In the genomic region with DNA sequence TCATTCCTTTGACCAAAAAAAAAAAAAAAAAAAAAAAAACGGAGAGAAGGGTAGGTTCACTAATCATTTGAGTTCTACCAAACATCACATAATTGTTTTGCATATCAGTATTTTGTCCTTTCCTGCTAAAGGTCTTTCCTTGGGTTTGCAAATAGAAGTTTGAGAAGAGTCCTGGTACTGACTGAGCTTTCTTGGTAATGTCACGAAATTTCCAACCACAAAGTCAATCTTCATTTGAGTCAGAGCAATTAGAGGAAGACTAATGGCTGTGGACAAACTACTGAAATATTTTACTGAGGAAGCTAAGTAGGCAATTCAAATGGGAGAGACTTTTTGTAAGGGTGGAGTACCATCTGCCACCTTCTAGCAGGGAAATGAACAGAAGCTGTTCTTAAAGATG, we compare ENCODE assay signal across 15 cellular contexts. TPM values are rescaled to one million over a fixed set of nuclear protein-coding genes. Genes with fewer than 3 reads are reported as not detected.
DNase-seq lines count a peak whose midpoint lies in the region; ATAC-seq and TF ChIP-seq lines count a peak whose summit lies in the region.
"Had no signal": no experiment of that assay in that cellular context is flagged by ENCODE, and none has a peak within 500 bp of the region (broad histone marks: within the 10 kb centered on the region; RNA-seq: fewer than 3 reads in every experiment).

No MANE protein-coding gene starts in this region.

- H3K27me3 ChIP-seq in PC-3 (ENCODE audit: low read length): no peaks in the 10 kb centered on the region
- H3K27me3 ChIP-seq: Peyer's patch had no signal

- no peak overlapping the region for H3K9ac ChIP-seq in PC-3 (ENCODE audit: low read length)
- H3K9ac ChIP-seq: GM23248 had no signal

- CTCF ChIA-PET in activated CD4-positive, alpha-beta T cell treated with anti-CD3 and anti-CD28 coated beads for 36 hours (lab: Charles Lee): interaction anchor here (0.9 to 2.2 kb wide), 3 partner anchors 9 to 26 kb away, joined by 3 to 6 read pairs (median 6); no protein-coding TSS in a partner anchor
- CTCF ChIA-PET in PC-3 (lab: Charles Lee): no interaction called here

- no peak overlapping the region for H3K4me2 ChIP-seq in PC-3 (ENCODE audit: low read length)

- no peaks in the 10 kb centered on the region for H3K27me3 Mint-ChIP-seq in activated CD4-positive, alpha-beta T cell treated with anti-CD3 and anti-CD28 coated beads for 36 hours
- H3K27me3 Mint-ChIP-seq in natural killer cell treated with Interleukin-12 subunit alpha and Interleukin-12 subunit beta and Interleukin-15 and Interleukin-18, amount 100 ng/mL, for 72 hours: peaks cover 0 to 11% of the 10 kb centered on the region in 2 donors

- no peaks in the 10 kb centered on the region for H3K9me3 Mint-ChIP-seq in activated CD4-positive, alpha-beta T cell treated with anti-CD3 and anti-CD28 coated beads for 36 hours (ENCODE audit: low read depth)
- peaks cover 3% of the 10 kb centered on the region for H3K9me3 Mint-ChIP-seq in natural killer cell treated with Interleukin-12 subunit alpha and Interleukin-12 subunit beta and Interleukin-15 and Interleukin-18, amount 100 ng/mL, for 72 hours

- H3K4me1 ChIP-seq in PC-3 (ENCODE audit: insufficient read depth, low read length): no peaks in the 10 kb centered on the region
- H3K4me1 ChIP-seq: Peyer's patch had no signal

- H3K27ac ChIP-seq in PC-3 (ENCODE audit: low read length): no peak overlapping the region
- H3K27ac ChIP-seq: coronary artery, GM23248 had no signal

- TF ChIP-seq CTCF in PC-3 (conservative IDR thresholded peaks at IDR 0.05; ENCODE audit: low read depth, low read length): no peak

- H4K20me1 ChIP-seq in PC-3 (ENCODE audit: low read length): no peaks in the 10 kb centered on the region

- H3K9me2 ChIP-seq in PC-3 (replicated peaks; ENCODE audit: low read length): no peaks in the 10 kb centered on the region

- ATAC-seq in activated CD4-positive, alpha-beta T cell treated with anti-CD3 and anti-CD28 coated beads for 36 hours: peak; percentile 20
- peak; percentile 74 for ATAC-seq in GM21619 (IDR thresholded peaks at IDR 0.05; ENCODE audit: unreplicated experiment)
- ATAC-seq in PC-3: peak; percentile 33; the same call in 1 of the 2 replicates
- peak; percentile 61 to 73 for ATAC-seq in natural killer cell treated with Interleukin-12 subunit alpha and Interleukin-12 subunit beta and Interleukin-15 and Interleukin-18, amount 100 ng/mL, for 72 hours
- no peak for ATAC-seq in left lobe of liver

- H3K36me3 Mint-ChIP-seq in activated CD4-positive, alpha-beta T cell treated with anti-CD3 and anti-CD28 coated beads for 36 hours (ENCODE audit: low read depth): peaks cover 8% of the 10 kb centered on the region
- H3K36me3 Mint-ChIP-seq in natural killer cell treated with Interleukin-12 subunit alpha and Interleukin-12 subunit beta and Interleukin-15 and Interleukin-18, amount 100 ng/mL, for 72 hours: peaks cover 7% of the 10 kb centered on the region

- POLR2A ChIA-PET in activated CD4-positive, alpha-beta T cell treated with anti-CD3 and anti-CD28 coated beads for 36 hours (lab: Charles Lee): interaction anchor here (0.6 to 3.1 kb wide), 6 partner anchors 8 to 42 kb away, joined by 3 to 20 read pairs (median 4); no protein-coding TSS in a partner anchor
- POLR2A ChIA-PET in PC-3 (lab: Charles Lee; ENCODE audit: unreplicated experiment): no interaction called here

- H3F3A ChIP-seq in PC-3 (ENCODE audit: low read length, unreplicated experiment): no peaks in the 10 kb centered on the region

- intact Hi-C loops in activated CD4-positive, alpha-beta T cell treated with anti-CD3 and anti-CD28 coated beads for 36 hours (cut with DNase I, micrococcal nuclease): loop anchor here (2.0 kb wide), 2 partner anchors 27 to 41 kb away; no protein-coding TSS in a partner anchor
- intact Hi-C loops in PC-3 (cut with micrococcal nuclease): no loop called here

- no peak overlapping the region for H2AFZ ChIP-seq in PC-3 (ENCODE audit: low read length)
- H2AFZ ChIP-seq: GM23248 had no signal

- H3K4me3 Mint-ChIP-seq in activated CD4-positive, alpha-beta T cell treated with anti-CD3 and anti-CD28 coated beads for 36 hours: no peak overlapping the region
- peak overlapping the region; percentile 85 for H3K4me3 Mint-ChIP-seq in natural killer cell treated with Interleukin-12 subunit alpha and Interleukin-12 subunit beta and Interleukin-15 and Interleukin-18, amount 100 ng/mL, for 72 hours

- peaks cover 92% of the 10 kb centered on the region for H3K4me1 Mint-ChIP-seq in activated CD4-positive, alpha-beta T cell treated with anti-CD3 and anti-CD28 coated beads for 36 hours
- H3K4me1 Mint-ChIP-seq in natural killer cell treated with Interleukin-12 subunit alpha and Interleukin-12 subunit beta and Interleukin-15 and Interleukin-18, amount 100 ng/mL, for 72 hours (ENCODE audit: low read depth in 2 of 2): peaks cover 58 to 69% of the 10 kb centered on the region in 2 donors

- DNase-seq in activated CD4-positive, alpha-beta T cell treated with anti-CD3 and anti-CD28 coated beads for 36 hours: no peak
- DNase-seq in activated CD4-positive, alpha-beta T cell treated with anti-CD3 and anti-CD28 coated beads for 4 hours: no peak
- DNase-seq in PC-3 (no peak), COLO829 (ENCODE audit: low spot score) (no peak), left lobe of liver (ENCODE audit: low spot score) (no peak), HK-2 (ENCODE audit: unreplicated experiment) (no peak)
- no peak for DNase-seq in natural killer cell treated with Interleukin-12 subunit alpha and Interleukin-12 subunit beta and Interleukin-15 and Interleukin-18, amount 100 ng/mL, for 72 hours (ENCODE audit: low spot score)
- DNase-seq: activated gamma-delta T cell, DMS53, GM23248, NCI-H2107, Peyer's patch, retina had no signal

- H3K79me2 ChIP-seq in PC-3 (ENCODE audit: low read length): no peaks in the 10 kb centered on the region

- H3K9me3 ChIP-seq in PC-3 (ENCODE audit: low read length): no peaks in the 10 kb centered on the region
- H3K9me3 ChIP-seq: Peyer's patch had no signal

- peak overlapping the region; percentile 93 for H3K27ac Mint-ChIP-seq in activated CD4-positive, alpha-beta T cell treated with anti-CD3 and anti-CD28 coated beads for 36 hours
- H3K27ac Mint-ChIP-seq in natural killer cell treated with Interleukin-12 subunit alpha and Interleukin-12 subunit beta and Interleukin-15 and Interleukin-18, amount 100 ng/mL, for 72 hours: peak overlapping the region; percentile 84 to 98

- H3K4me3 ChIP-seq in PC-3 (ENCODE audit: low read length): no peak overlapping the region
- H3K4me3 ChIP-seq: coronary artery, GM23248, Peyer's patch had no signal

- BruUV-seq in PC-3 (replicated peaks; lab: Mats Ljungman, UMichigan): no TSS peak

- H3K36me3 ChIP-seq in PC-3 (ENCODE audit: low read depth, low read length): no peaks in the 10 kb centered on the region
- H3K36me3 ChIP-seq: Peyer's patch had no signal

RNA-seq across cellular contexts. Expression of gene CD40LG, which starts 21.7 kb away (rescaled TPM):
- 100 to 1,000 TPM; 123 to 146 TPM for total RNA-seq in activated CD4-positive, alpha-beta T cell treated with anti-CD3 and anti-CD28 coated beads for 36 hours
- not detected in 2 replicates for total RNA-seq in PC-3 (2014; rRNA removed)
- 10 to 100 TPM in 1 of 2 donors, 1 to 10 TPM in 1; 9.0 to 10.1 TPM for total RNA-seq in natural killer cell treated with Interleukin-12 subunit alpha and Interleukin-12 subunit beta and Interleukin-15 and Interleukin-18, amount 100 ng/mL, for 72 hours
- 0.15 TPM for total RNA-seq in left lobe of liver
- total RNA-seq: GM23248 had no signal

Comparison
In these comparisons a context has a peak if more than half of its experiments do, and no peak if none do; other contexts are left out.
1. RNA of gene CD40LG, which starts 21.7 kb away (total RNA-seq): 123 to 146 TPM in activated CD4-positive, alpha-beta T cell treated with anti-CD3 and anti-CD28 coated beads for 36 hours; 9.0 to 10.1 TPM in natural killer cell treated with Interleukin-12 subunit alpha and Interleukin-12 subunit beta and Interleukin-15 and Interleukin-18, amount 100 ng/mL, for 72 hours, 0.15 TPM in left lobe of liver (single experiment) and not detected in PC-3; every median in the first group is over 10 times any median in the second.